Comparison of ENCODE assay signal across 1 cellular context in the genomic region with DNA sequence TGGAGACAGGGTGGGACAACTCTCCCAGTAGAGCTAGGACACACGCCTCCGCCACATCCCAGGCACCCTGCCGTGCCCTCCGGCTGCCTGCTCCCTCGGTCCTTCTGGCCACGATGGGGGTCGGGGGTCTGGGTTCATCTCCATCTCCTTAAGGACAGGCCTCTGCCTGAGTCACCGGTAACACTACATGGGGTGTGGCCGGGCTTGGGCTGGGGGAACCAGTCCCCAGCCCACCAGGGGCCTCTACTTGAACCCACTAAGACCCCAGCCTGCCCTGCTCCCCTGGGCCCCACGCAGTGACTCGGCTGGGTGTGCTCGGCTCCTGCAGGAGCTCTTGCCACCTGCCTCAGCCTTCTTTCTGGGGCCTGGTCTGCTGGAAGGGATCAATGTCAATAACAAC.
TF ChIP-seq lines count a peak whose summit lies in the region.

No MANE protein-coding gene starts in this region.

TF ChIP-seq in WTC11, 78 proteins besides CTCF, POLR2A, EP300 and RAD21 (continued from another document):
- TF ChIP-seq, protein P1, sequence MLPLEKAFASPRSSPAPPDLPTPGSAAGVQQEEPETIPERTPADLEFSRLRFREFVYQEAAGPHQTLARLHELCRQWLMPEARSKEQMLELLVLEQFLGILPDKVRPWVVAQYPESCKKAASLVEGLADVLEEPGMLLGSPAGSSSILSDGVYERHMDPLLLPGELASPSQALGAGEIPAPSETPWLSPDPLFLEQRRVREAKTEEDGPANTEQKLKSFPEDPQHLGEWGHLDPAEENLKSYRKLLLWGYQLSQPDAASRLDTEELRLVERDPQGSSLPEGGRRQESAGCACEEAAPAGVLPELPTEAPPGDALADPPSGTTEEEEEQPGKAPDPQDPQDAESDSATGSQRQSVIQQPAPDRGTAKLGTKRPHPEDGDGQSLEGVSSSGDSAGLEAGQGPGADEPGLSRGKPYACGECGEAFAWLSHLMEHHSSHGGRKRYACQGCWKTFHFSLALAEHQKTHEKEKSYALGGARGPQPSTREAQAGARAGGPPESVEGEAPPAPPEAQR (CRISPR knock-in tag; IDR thresholded peaks at IDR 0.05) = no peak
- TF ChIP-seq NFYB (CRISPR knock-in tag; conservative IDR thresholded peaks at IDR 0.05; ENCODE audit: low read depth) (no peak), ZNF423 (CRISPR knock-in tag; IDR thresholded peaks at IDR 0.05) (no peak), TP53 (CRISPR knock-in tag; IDR thresholded peaks at IDR 0.05) (no peak), SOX15 (CRISPR knock-in tag; IDR thresholded peaks at IDR 0.05) (no peak), KAT7 (CRISPR knock-in tag; IDR thresholded peaks at IDR 0.05; ENCODE audit: borderline replicate concordance) (no peak), FOXJ3 (CRISPR knock-in tag; IDR thresholded peaks at IDR 0.05; ENCODE audit: borderline replicate concordance) (no peak), GRHL2 (CRISPR knock-in tag; IDR thresholded peaks at IDR 0.05; ENCODE audit: insufficient replicate concordance, severe bottlenecking) (no peak)
- TF ChIP-seq, protein P2, sequence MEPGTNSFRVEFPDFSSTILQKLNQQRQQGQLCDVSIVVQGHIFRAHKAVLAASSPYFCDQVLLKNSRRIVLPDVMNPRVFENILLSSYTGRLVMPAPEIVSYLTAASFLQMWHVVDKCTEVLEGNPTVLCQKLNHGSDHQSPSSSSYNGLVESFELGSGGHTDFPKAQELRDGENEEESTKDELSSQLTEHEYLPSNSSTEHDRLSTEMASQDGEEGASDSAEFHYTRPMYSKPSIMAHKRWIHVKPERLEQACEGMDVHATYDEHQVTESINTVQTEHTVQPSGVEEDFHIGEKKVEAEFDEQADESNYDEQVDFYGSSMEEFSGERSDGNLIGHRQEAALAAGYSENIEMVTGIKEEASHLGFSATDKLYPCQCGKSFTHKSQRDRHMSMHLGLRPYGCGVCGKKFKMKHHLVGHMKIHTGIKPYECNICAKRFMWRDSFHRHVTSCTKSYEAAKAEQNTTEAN (CRISPR knock-in tag; IDR thresholded peaks at IDR 0.05) = no peak
- TF ChIP-seq, protein P3, sequence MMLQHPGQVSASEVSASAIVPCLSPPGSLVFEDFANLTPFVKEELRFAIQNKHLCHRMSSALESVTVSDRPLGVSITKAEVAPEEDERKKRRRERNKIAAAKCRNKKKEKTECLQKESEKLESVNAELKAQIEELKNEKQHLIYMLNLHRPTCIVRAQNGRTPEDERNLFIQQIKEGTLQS (CRISPR knock-in tag; conservative IDR thresholded peaks at IDR 0.05) = no peak
- TF ChIP-seq, protein P4, sequence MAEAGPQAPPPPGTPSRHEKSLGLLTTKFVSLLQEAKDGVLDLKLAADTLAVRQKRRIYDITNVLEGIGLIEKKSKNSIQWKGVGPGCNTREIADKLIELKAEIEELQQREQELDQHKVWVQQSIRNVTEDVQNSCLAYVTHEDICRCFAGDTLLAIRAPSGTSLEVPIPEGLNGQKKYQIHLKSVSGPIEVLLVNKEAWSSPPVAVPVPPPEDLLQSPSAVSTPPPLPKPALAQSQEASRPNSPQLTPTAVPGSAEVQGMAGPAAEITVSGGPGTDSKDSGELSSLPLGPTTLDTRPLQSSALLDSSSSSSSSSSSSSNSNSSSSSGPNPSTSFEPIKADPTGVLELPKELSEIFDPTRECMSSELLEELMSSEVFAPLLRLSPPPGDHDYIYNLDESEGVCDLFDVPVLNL (CRISPR knock-in tag; IDR thresholded peaks at IDR 0.05; ENCODE audit: borderline replicate concordance, low read depth) = no peak
- TF ChIP-seq, protein P5, sequence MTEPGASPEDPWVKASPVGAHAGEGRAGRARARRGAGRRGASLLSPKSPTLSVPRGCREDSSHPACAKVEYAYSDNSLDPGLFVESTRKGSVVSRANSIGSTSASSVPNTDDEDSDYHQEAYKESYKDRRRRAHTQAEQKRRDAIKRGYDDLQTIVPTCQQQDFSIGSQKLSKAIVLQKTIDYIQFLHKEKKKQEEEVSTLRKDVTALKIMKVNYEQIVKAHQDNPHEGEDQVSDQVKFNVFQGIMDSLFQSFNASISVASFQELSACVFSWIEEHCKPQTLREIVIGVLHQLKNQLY (CRISPR knock-in tag; IDR thresholded peaks at IDR 0.05) = no peak
TF ChIP-seq in WTC11: peak in this region for 0.
